17 cellular contexts compared by ENCODE assay signal in genomic region chr20:44580581-44581268, GRCh38. TPM values are rescaled to one million over a fixed set of nuclear protein-coding genes. Genes with fewer than 3 reads are reported as not detected.
A peak's percentile ranks its signal among the peaks of the same experiment; 100 is the strongest.
DNase-seq lines count a peak whose midpoint lies in the region; ATAC-seq and TF ChIP-seq lines count a peak whose summit lies in the region.
"Had no signal": no experiment of that assay in that cellular context is flagged by ENCODE, and none has a peak within 500 bp of the region (broad histone marks: within the 10 kb centered on the region; RNA-seq: fewer than 3 reads in every experiment).

No MANE protein-coding gene starts in this region.

- 77 to 80% methylated on average over 9 of the region's 9 CpGs for WGBS in heart right ventricle, 2 donors

- peaks cover 21 to 85% (median 64%) of the 10 kb centered on the region in 9 donors for H3K4me1 ChIP-seq in heart right ventricle
- peaks cover 62% of the 10 kb centered on the region for H3K4me1 ChIP-seq in vagina

- DNase-seq in heart right ventricle (no peak), Right ventricle myocardium superior (no peak), endothelial cell (ENCODE audit: low spot score) (no peak), vagina (ENCODE audit: extremely low spot score in 2 of 2) (no peak), GM13977 (ENCODE audit: low spot score) (no peak), posterior cingulate gyrus (no peak)
- DNase-seq in effector CD4-positive, alpha-beta T cell: no peak
- DNase-seq: activated CD4-positive, CD25-positive, alpha-beta regulatory T cell; activated T-cell treated with anti-CD3 and anti-CD28 coated beads, Interleukin-2, amount 50 U/mL, for 48 hours; body of pancreas; mesendoderm; NCI-H1048; NCI-H510A; SJCRH30; testis had no signal

- H3K27me3 Mint-ChIP-seq in endothelial cell (ENCODE audit: unreplicated experiment): peaks cover 3% of the 10 kb centered on the region
- no peaks in the 10 kb centered on the region for H3K27me3 Mint-ChIP-seq in nephron (ENCODE audit: low read depth)

- H3K4me3 Mint-ChIP-seq in endothelial cell (ENCODE audit: unreplicated experiment): no peak overlapping the region
- H3K4me3 Mint-ChIP-seq in nephron: no peak overlapping the region

- peak in 2 of 8 donors; percentile 4 to 10 for ATAC-seq in heart right ventricle
- no peak for ATAC-seq in Right ventricle myocardium superior (ENCODE audit: poor library complexity)
- ATAC-seq: A549, body of pancreas had no signal

- TF ChIP-seq CTCF in heart right ventricle (IDR thresholded peaks at IDR 0.05): no peak
- TF ChIP-seq CTCF in endothelial cell (IDR thresholded peaks at IDR 0.05; ENCODE audit: unreplicated experiment): no peak
- no peak for TF ChIP-seq CTCF in nephron (IDR thresholded peaks at IDR 0.05; ENCODE audit: unreplicated experiment in 3 of 3)
- no peak for TF ChIP-seq CTCF in vagina (IDR thresholded peaks at IDR 0.05)
- TF ChIP-seq CTCF in GM13977 (IDR thresholded peaks at IDR 0.05; ENCODE audit: extremely low read depth, insufficient read depth, missing control alignments): no peak

- in situ Hi-C loops in GM13977 (cut with MboI; ENCODE audit: low pct_unique_long_range_greater_than_20kb, low sequenced_read_pairs, unreplicated experiment): no loop called here

- H3K27me3 ChIP-seq in heart right ventricle: no peaks in the 10 kb centered on the region
- no peaks in the 10 kb centered on the region for H3K27me3 ChIP-seq in vagina
- H3K27me3 ChIP-seq: body of pancreas, SJCRH30, testis had no signal

- no peaks in the 10 kb centered on the region for H3K9me3 Mint-ChIP-seq in endothelial cell (ENCODE audit: unreplicated experiment)
- H3K9me3 Mint-ChIP-seq in nephron: no peaks in the 10 kb centered on the region

- H3K27ac Mint-ChIP-seq in endothelial cell (ENCODE audit: unreplicated experiment): peak overlapping the region; percentile 94
- H3K27ac Mint-ChIP-seq in nephron: peak overlapping the region; percentile 95 to 98 (median 95)

- H3K4me3 ChIP-seq in heart right ventricle (no peak overlapping the region), vagina (no peak overlapping the region)
- H3K4me3 ChIP-seq: A549, body of pancreas, SJCRH30, testis had no signal

- intact Hi-C loops in heart right ventricle (cut with DNase I): loop anchor here in 1 of 10 donors (5.0 kb wide), 1 partner anchor 48 kb away; no protein-coding TSS in a partner anchor
- intact Hi-C loops in Right ventricle myocardium superior (cut with DNase I): no loop called here
- intact Hi-C loops in vagina (cut with DNase I): no loop called here
- intact Hi-C loops in posterior cingulate gyrus (cut with DNase I): no loop called here

- peaks cover 70% of the 10 kb centered on the region for H3K4me1 Mint-ChIP-seq in endothelial cell (ENCODE audit: unreplicated experiment)
- H3K4me1 Mint-ChIP-seq in nephron: peaks cover 70% of the 10 kb centered on the region

- H3K9me3 ChIP-seq in heart right ventricle (no peaks in the 10 kb centered on the region), vagina (no peaks in the 10 kb centered on the region)
- H3K9me3 ChIP-seq: A549, body of pancreas, SJCRH30, testis had no signal

- H3K36me3 ChIP-seq in heart right ventricle (no peaks in the 10 kb centered on the region), vagina (peaks cover 0 to 3% of the 10 kb centered on the region in 2 donors)
- H3K36me3 ChIP-seq: SJCRH30 had no signal

- peaks cover 13% of the 10 kb centered on the region for H3K36me3 Mint-ChIP-seq in endothelial cell (ENCODE audit: low read depth, unreplicated experiment)
- no peaks in the 10 kb centered on the region for H3K36me3 Mint-ChIP-seq in nephron (ENCODE audit: low read depth)

- no peak for TF ChIP-seq POLR2A in vagina (IDR thresholded peaks at IDR 0.05)

- H3K27ac ChIP-seq in heart right ventricle: peak overlapping the region in 9 of 10 donors; percentile 87 to 98 (median 94)
- H3K27ac ChIP-seq in vagina: peak overlapping the region; percentile 85
- H3K27ac ChIP-seq: A549, SJCRH30 had no signal

RNA-seq across cellular contexts. Expression of gene PKIG, which starts 1.7 kb away (rescaled TPM):
- total RNA-seq in heart right ventricle (100 to 1,000 TPM; 155 to 342 (median 231) TPM), Right ventricle myocardium superior (180 TPM), endothelial cell (ENCODE audit: unreplicated experiment) (184 TPM), vagina (146 TPM)
- polyA plus RNA-seq in heart right ventricle: 100 to 1,000 TPM; 180 to 196 TPM

RNA-seq across cellular contexts. Expression of gene SERINC3, which starts 58.9 kb away (rescaled TPM):
- total RNA-seq in heart right ventricle (100 to 1,000 TPM in 3 of 10 donors, 10 to 100 TPM in 7; 75.9 to 116 (median 98.7) TPM), Right ventricle myocardium superior (84.4 TPM), endothelial cell (ENCODE audit: unreplicated experiment) (82.8 TPM), vagina (77.3 TPM)
- polyA plus RNA-seq in heart right ventricle: 10 to 100 TPM; 38.9 to 45.9 TPM
